33 cellular contexts compared by ENCODE assay signal in genomic region chr2:16437189-16437588, GRCh38.
"Had no signal": no experiment of that assay in that cellular context is flagged by ENCODE, and none has a peak within 500 bp of the region (broad histone marks: within the 10 kb centered on the region; RNA-seq: fewer than 3 reads in every experiment).

No MANE protein-coding gene starts in this region.

- H3K4me1 ChIP-seq: ascending aorta, breast epithelium, colonic mucosa, esophagus squamous epithelium, gastroesophageal sphincter, heart right ventricle had no signal

- H3K4me1 Mint-ChIP-seq: activated B cell treated with CpG ODN at 0.5 μM for 24 hours; activated CD4-positive, alpha-beta T cell treated with anti-CD3 and anti-CD28 coated beads, Interleukin-2, amount 10 ng/mL, durations not matched to agents 24 days and 14 days; activated CD8-positive, alpha-beta memory T cell treated with anti-CD3 and anti-CD28 coated beads, Interleukin-2, amount 10 ng/mL, durations not matched to agents 7 days and 5 days; activated naive CD4-positive, alpha-beta T cell treated with anti-CD3 and anti-CD28 coated beads, Interleukin-2, amount 10 ng/mL, durations not matched to agents 7 days and 5 days; activated naive CD8-positive, alpha-beta T cell treated with anti-CD3 and anti-CD28 coated beads, Interleukin-2, amount 10 ng/mL, durations not matched to agents 7 days and 5 days; brain; T-helper 17 cell had no signal

- H3K36me3 ChIP-seq: ascending aorta, breast epithelium, cardiac muscle cell, colonic mucosa, esophagus squamous epithelium, gastroesophageal sphincter, heart right ventricle, WERI-Rb-1 had no signal

- H3K36me3 Mint-ChIP-seq: activated CD4-positive, alpha-beta memory T cell treated with anti-CD3 and anti-CD28 coated beads for 36 hours; activated CD8-positive, alpha-beta memory T cell treated with anti-CD3 and anti-CD28 coated beads, Interleukin-2, amount 10 ng/mL, durations not matched to agents 7 days and 5 days; activated naive CD4-positive, alpha-beta T cell treated with anti-CD3 and anti-CD28 coated beads, Interleukin-2, amount 10 ng/mL, durations not matched to agents 7 days and 5 days; activated naive CD8-positive, alpha-beta T cell treated with anti-CD3 and anti-CD28 coated beads, Interleukin-2, amount 10 ng/mL, durations not matched to agents 7 days and 5 days; brain had no signal

- FAIRE-seq: endometrium, endothelial cell of umbilical vein had no signal

- ATAC-seq: activated CD4-positive, CD25-positive, alpha-beta regulatory T cell treated with anti-CD3 and anti-CD28 coated beads, Interleukin-2, amount 50 U/mL, for 24 hours; activated CD8-positive, alpha-beta memory T cell treated with anti-CD3 and anti-CD28 coated beads, Interleukin-2, amount 10 ng/mL, durations not matched to agents 7 days and 5 days; activated CD8-positive, alpha-beta T cell treated with anti-CD3 and anti-CD28 coated beads, Interleukin-2, amount 10 ng/mL, durations not matched to agents 7 days and 5 days; activated naive CD4-positive, alpha-beta T cell treated with anti-CD3 and anti-CD28 coated beads, Interleukin-2, amount 50 U/mL, for 72 hours; gastroesophageal sphincter; heart right ventricle; T-helper 17 cell had no signal

- H3K27me3 ChIP-seq: ascending aorta, breast epithelium, cardiac muscle cell, colonic mucosa, esophagus squamous epithelium, gastroesophageal sphincter had no signal

- H3K27ac Mint-ChIP-seq: activated B cell treated with CpG ODN at 0.5 μM for 24 hours; activated CD4-positive, alpha-beta memory T cell treated with anti-CD3 and anti-CD28 coated beads for 36 hours; activated CD4-positive, alpha-beta T cell treated with anti-CD3 and anti-CD28 coated beads, Interleukin-2, amount 10 ng/mL, durations not matched to agents 24 days and 14 days; activated CD8-positive, alpha-beta memory T cell treated with anti-CD3 and anti-CD28 coated beads, Interleukin-2, amount 10 ng/mL, durations not matched to agents 7 days and 5 days; activated CD8-positive, alpha-beta T cell treated with anti-CD3 and anti-CD28 coated beads, Interleukin-2, amount 10 ng/mL, durations not matched to agents 7 days and 5 days; activated naive CD4-positive, alpha-beta T cell treated with anti-CD3 and anti-CD28 coated beads, Interleukin-2, amount 10 ng/mL, durations not matched to agents 7 days and 5 days; activated naive CD4-positive, alpha-beta T cell treated with anti-CD3 and anti-CD28 coated beads, Interleukin-2, amount 50 U/mL, for 72 hours; activated naive CD8-positive, alpha-beta T cell treated with anti-CD3 and anti-CD28 coated beads, Interleukin-2, amount 10 ng/mL, durations not matched to agents 7 days and 5 days; brain; T-helper 17 cell; T-helper 2 cell treated with Interferon-gamma antibody and Interleukin-4, amounts not matched to agents 5 μg/mL and 100 μg/mL, for 36 hours had no signal

- H3K4me3 ChIP-seq: ascending aorta, breast epithelium, cardiac muscle cell, colonic mucosa, esophagus squamous epithelium, gastroesophageal sphincter, heart right ventricle had no signal

- H3K27me3 Mint-ChIP-seq: activated CD8-positive, alpha-beta memory T cell treated with anti-CD3 and anti-CD28 coated beads, Interleukin-2, amount 10 ng/mL, durations not matched to agents 7 days and 5 days; brain had no signal

- H3K9me3 ChIP-seq: ascending aorta, breast epithelium, colonic mucosa, esophagus squamous epithelium, gastroesophageal sphincter, heart right ventricle had no signal

- H3K9me3 Mint-ChIP-seq: activated B cell treated with CpG ODN at 0.5 μM for 24 hours; activated CD4-positive, alpha-beta memory T cell treated with anti-CD3 and anti-CD28 coated beads for 36 hours; activated CD4-positive, alpha-beta T cell treated with anti-CD3 and anti-CD28 coated beads, Interleukin-2, amount 10 ng/mL, durations not matched to agents 24 days and 14 days; activated naive CD4-positive, alpha-beta T cell treated with anti-CD3 and anti-CD28 coated beads, Interleukin-2, amount 10 ng/mL, durations not matched to agents 7 days and 5 days; T-helper 2 cell treated with Interferon-gamma antibody and Interleukin-4, amounts not matched to agents 5 μg/mL and 100 μg/mL, for 36 hours had no signal

- H3K4me3 Mint-ChIP-seq: activated B cell treated with CpG ODN at 0.5 μM for 24 hours; activated CD4-positive, alpha-beta memory T cell treated with anti-CD3 and anti-CD28 coated beads for 36 hours; activated CD4-positive, alpha-beta T cell treated with anti-CD3 and anti-CD28 coated beads, Interleukin-2, amount 10 ng/mL, durations not matched to agents 24 days and 14 days; activated CD8-positive, alpha-beta memory T cell treated with anti-CD3 and anti-CD28 coated beads, Interleukin-2, amount 10 ng/mL, durations not matched to agents 7 days and 5 days; activated CD8-positive, alpha-beta T cell treated with anti-CD3 and anti-CD28 coated beads, Interleukin-2, amount 10 ng/mL, durations not matched to agents 7 days and 5 days; activated naive CD4-positive, alpha-beta T cell treated with anti-CD3 and anti-CD28 coated beads, Interleukin-2, amount 10 ng/mL, durations not matched to agents 7 days and 5 days; activated naive CD8-positive, alpha-beta T cell treated with anti-CD3 and anti-CD28 coated beads, Interleukin-2, amount 10 ng/mL, durations not matched to agents 7 days and 5 days; brain; T-helper 17 cell; T-helper 2 cell treated with Interferon-gamma antibody and Interleukin-4, amounts not matched to agents 5 μg/mL and 100 μg/mL, for 36 hours had no signal

- DNase-seq: activated B cell treated with CpG ODN at 0.5 μM for 24 hours; activated CD4-positive, alpha-beta memory T cell treated with anti-CD3 and anti-CD28 coated beads for 36 hours; activated CD4-positive, alpha-beta T cell treated with anti-CD3 and anti-CD28 coated beads, Interleukin-2, amount 10 ng/mL, durations not matched to agents 24 days and 14 days; activated CD8-positive, alpha-beta memory T cell treated with anti-CD3 and anti-CD28 coated beads, Interleukin-2, amount 10 ng/mL, durations not matched to agents 7 days and 5 days; activated CD8-positive, alpha-beta memory T cell treated with anti-CD3 and anti-CD28 coated beads, Interleukin-2, amount 50 U/mL, for 4 hours; activated CD8-positive, alpha-beta T cell treated with anti-CD3 and anti-CD28 coated beads, Interleukin-2, amount 10 ng/mL, durations not matched to agents 7 days and 5 days; activated gamma-delta T cell; activated naive CD4-positive, alpha-beta T cell; activated naive CD4-positive, alpha-beta T cell treated with anti-CD3 and anti-CD28 coated beads, Interleukin-2, amount 10 ng/mL, durations not matched to agents 7 days and 5 days; activated naive CD8-positive, alpha-beta T cell treated with anti-CD3 and anti-CD28 coated beads, Interleukin-2, amount 10 ng/mL, durations not matched to agents 7 days and 5 days; activated T-cell treated with anti-CD3 and anti-CD28 coated beads, Interleukin-2, amount 50 U/mL, for 1 hour; activated T-cell treated with anti-CD3 and anti-CD28 coated beads, Interleukin-2, amount 50 U/mL, for 48 hours; central memory CD4-positive, alpha-beta T cell; cerebellar nuclear complex; colonic mucosa; effector CD8-positive, alpha-beta T cell; esophagus squamous epithelium; foreskin melanocyte; heart right ventricle; T-helper 17 cell; T1000; WERI-Rb-1 had no signal

- H3K27ac ChIP-seq: ascending aorta, breast epithelium, cardiac muscle cell, colonic mucosa, epithelial cell of prostate, esophagus squamous epithelium, gastroesophageal sphincter, heart right ventricle, WERI-Rb-1 had no signal
